8 cellular contexts compared by ENCODE assay signal in the genomic region with DNA sequence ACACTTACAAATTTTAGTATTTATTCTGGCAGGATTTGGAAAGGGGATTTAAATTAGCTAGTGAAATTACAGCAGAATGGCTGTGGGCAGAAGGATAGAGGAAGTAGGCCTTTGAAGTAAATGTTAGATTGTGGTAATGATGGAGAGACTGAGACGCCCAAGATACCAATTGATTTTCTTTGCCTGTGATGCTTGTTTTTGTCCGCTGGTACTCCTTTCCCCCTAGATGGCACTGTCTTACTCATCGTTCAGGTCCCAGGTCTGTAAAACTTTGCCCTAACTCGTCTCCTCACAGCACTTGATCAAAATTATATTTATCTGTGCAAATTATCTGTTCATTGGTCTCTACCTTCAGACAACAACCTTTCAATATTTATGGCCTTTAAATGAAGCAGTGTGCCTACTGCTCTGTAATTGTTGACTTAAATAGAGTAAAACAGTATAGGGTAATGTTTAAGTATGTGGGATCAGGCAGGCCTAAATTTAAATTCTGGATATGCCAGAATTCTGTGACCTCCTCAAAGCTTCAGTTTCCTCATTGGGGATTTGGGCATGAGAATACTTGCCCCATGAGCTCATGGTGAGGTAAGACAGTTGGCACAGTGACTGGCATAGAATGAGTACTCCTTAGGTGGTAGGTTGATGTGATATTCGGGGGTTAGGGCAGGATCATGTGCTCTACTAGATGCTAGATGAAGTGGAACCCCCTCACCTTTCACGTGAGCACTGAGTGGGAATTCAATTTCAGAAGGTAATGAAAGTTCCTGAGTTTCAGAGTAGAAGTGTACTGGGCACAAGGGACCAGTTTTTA. TPM values are rescaled to one million over a fixed set of nuclear protein-coding genes. Genes with fewer than 3 reads are reported as not detected.
DNase-seq lines count a peak whose midpoint lies in the region; ATAC-seq and TF ChIP-seq lines count a peak whose summit lies in the region.

No MANE protein-coding gene starts in this region.

- H3F3A ChIP-seq in SK-N-SH (replicated peaks; ENCODE audit: insufficient read depth): peaks cover 23% of the 10 kb centered on the region

- no peak for TF ChIP-seq POLR2A in stomach (IDR thresholded peaks at IDR 0.05)

- no peak overlapping the region for H2AFZ ChIP-seq in SK-N-SH (ENCODE audit: low read depth)

- H4K20me1 ChIP-seq in SK-N-SH (ENCODE audit: insufficient read depth): peaks cover 92% of the 10 kb centered on the region

- no peak overlapping the region for H3K4me2 ChIP-seq in SK-N-SH

- ATAC-seq in GM19395 (IDR thresholded peaks at IDR 0.05; ENCODE audit: unreplicated experiment) (peak; percentile 75), HG03280 (IDR thresholded peaks at IDR 0.05; ENCODE audit: unreplicated experiment) (peak; percentile 76), psoas muscle (peak; percentile 32 to 45 (median 38))

- H3K27me3 ChIP-seq in SK-N-SH (ENCODE audit: insufficient read depth) (no peaks in the 10 kb centered on the region), psoas muscle (ENCODE audit: insufficient read depth in 3 of 3, low read length in 2 of 3) (no peaks in the 10 kb centered on the region), stomach (no peaks in the 10 kb centered on the region)
- H3K27me3 ChIP-seq in effector memory CD4-positive, alpha-beta T cell (replicated peaks; ENCODE audit: control insufficient read depth, insufficient read depth, low read length, poor library complexity, severe bottlenecking): no peaks in the 10 kb centered on the region

- peak; percentile 16 for DNase-seq in Daoy (ENCODE audit: low read depth)
- peak; percentile 37 for DNase-seq in SK-N-SH
- DNase-seq in effector memory CD4-positive, alpha-beta T cell: peak in 2 of 3 donors; percentile 3
- no peak for DNase-seq in psoas muscle
- no peak for DNase-seq in stomach
- DNase-seq in NK-92 (lab: John Stamatoyannopoulos, UW; ENCODE audit: unreplicated experiment): no peak

- peaks cover 10 to 22% of the 10 kb centered on the region in 2 experiments; a peak in 3 of 4 replicates for H3K4me1 ChIP-seq in SK-N-SH (ENCODE audit: control insufficient read depth in 1 of 2, insufficient read depth in 2 of 2, low read depth in 1 of 2, low read length in 1 of 2)
- H3K4me1 ChIP-seq in effector memory CD4-positive, alpha-beta T cell (ENCODE audit: control insufficient read depth, insufficient read depth, low read length, poor library complexity, severe bottlenecking): peaks cover 7% of the 10 kb centered on the region
- H3K4me1 ChIP-seq in psoas muscle: peaks cover 78% of the 10 kb centered on the region
- peaks cover 40 to 97% (median 58%) of the 10 kb centered on the region in 4 donors for H3K4me1 ChIP-seq in stomach

- peak; percentile 63 for TF ChIP-seq RAD21 in SK-N-SH (IDR thresholded peaks at IDR 0.05; ENCODE audit: low read length)

- CTCF ChIA-PET in SK-N-SH (lab: Yijun Ruan, JAX): interaction anchor here (1.3 kb wide), 1 partner anchor 84 kb away, joined by 3 read pairs; no protein-coding TSS in a partner anchor

- H3K9ac ChIP-seq in SK-N-SH: no peak overlapping the region

- TF ChIP-seq EP300 in SK-N-SH (IDR thresholded peaks at IDR 0.05; ENCODE audit: borderline replicate concordance in 1 of 2, low read depth in 1 of 2, low read length in 1 of 2): no peak
- no peak for TF ChIP-seq EP300 in stomach (IDR thresholded peaks at IDR 0.05)

- peaks cover 100% of the 10 kb centered on the region for H3K79me2 ChIP-seq in SK-N-SH (ENCODE audit: insufficient read depth)

- POLR2A ChIA-PET in SK-N-SH (lab: Yijun Ruan, JAX): no interaction called here

- no peaks in the 10 kb centered on the region for H3K9me3 ChIP-seq in SK-N-SH
- H3K9me3 ChIP-seq in effector memory CD4-positive, alpha-beta T cell (ENCODE audit: control insufficient read depth, low read length): no peaks in the 10 kb centered on the region
- H3K9me3 ChIP-seq in psoas muscle: no peaks in the 10 kb centered on the region
- no peaks in the 10 kb centered on the region for H3K9me3 ChIP-seq in stomach

- H3K4me3 ChIP-seq in SK-N-SH (ENCODE audit: low read depth in 2 of 2, low read length in 1 of 2) (no peak overlapping the region), psoas muscle (no peak overlapping the region), stomach (no peak overlapping the region)
- H3K4me3 ChIP-seq in effector memory CD4-positive, alpha-beta T cell (ENCODE audit: insufficient read depth, low read depth, low read length, poor library complexity, severe bottlenecking): no peak overlapping the region

- peaks cover 0 to 3% of the 10 kb centered on the region in 2 experiments for H3K36me3 ChIP-seq in SK-N-SH (replicated peaks in 1 of 2; ENCODE audit: control insufficient read depth in 1 of 2, insufficient read depth in 2 of 2, low read length in 1 of 2)
- H3K36me3 ChIP-seq in effector memory CD4-positive, alpha-beta T cell (ENCODE audit: control insufficient read depth, insufficient read depth, low read length): no peaks in the 10 kb centered on the region
- H3K36me3 ChIP-seq in psoas muscle (ENCODE audit: insufficient read depth in 1 of 2, low read depth in 1 of 2): no peaks in the 10 kb centered on the region
- no peaks in the 10 kb centered on the region for H3K36me3 ChIP-seq in stomach

- intact Hi-C loops in psoas muscle (cut with DNase I): no loop called here
- intact Hi-C loops in stomach (cut with DNase I; ENCODE audit: low total_unique reads): no loop called here

- peak; percentile 59 for TF ChIP-seq CTCF in SK-N-SH (IDR thresholded peaks at IDR 0.05)
- peak; percentile 33 for TF ChIP-seq CTCF in psoas muscle (IDR thresholded peaks at IDR 0.05)
- no peak for TF ChIP-seq CTCF in stomach (IDR thresholded peaks at IDR 0.05)

- H3K27ac ChIP-seq in SK-N-SH (ENCODE audit: low read depth in 2 of 2, low read length in 1 of 2): peak overlapping the region; percentile 26 to 29; a peak in 2 of 4 replicates
- H3K27ac ChIP-seq in effector memory CD4-positive, alpha-beta T cell (ENCODE audit: insufficient read depth, low read length, poor library complexity, severe bottlenecking): no peak overlapping the region
- H3K27ac ChIP-seq in psoas muscle: peak overlapping the region; percentile 61
- H3K27ac ChIP-seq in stomach: peak overlapping the region in 1 of 5 donors; percentile 29

- no peaks in the 10 kb centered on the region for H3K9me2 ChIP-seq in SK-N-SH

- 62% methylated on average over 6 of the region's 6 CpGs for WGBS in SK-N-SH (ENCODE audit: low lambda C conversion rate)
- WGBS in psoas muscle, 3 donors: 36 to 53% (median 42%) methylated on average over 6 of the region's 6 CpGs
- 56 to 75% (median 68%) methylated on average over 6 of the region's 6 CpGs for WGBS in stomach, 5 donors

TF ChIP-seq in SK-N-SH, 30 proteins besides CTCF, POLR2A, EP300 and RAD21:
- TF ChIP-seq SMC3 (IDR thresholded peaks at IDR 0.05; ENCODE audit: low read depth, low read length) (peak; percentile 30; the same call in 1 of the 2 replicates), EZH2phosphoT487 (IDR thresholded peaks at IDR 0.05; ENCODE audit: borderline replicate concordance, low read depth) (no peak)

RNA-seq across cellular contexts. Expression of a gene that starts 14.7 kb away (rescaled TPM):
- 33.4 and 35.8 TPM in 2 replicates for total RNA-seq in Daoy (2014; rRNA removed; shearing (Covaris generic))
- 16.2 and 21.9 TPM in 2 replicates for polyA plus RNA-seq in SK-N-SH (2012; rRNA removed)
- 40.1 and 45.6 TPM in 2 replicates for polyA plus RNA-seq in SK-N-SH (2012; cell fraction: cytosol; rRNA removed)
- polyA plus RNA-seq in SK-N-SH (2012; cell fraction: nucleus; rRNA removed): 19.9 and 22.3 TPM in 2 replicates
- 100 to 1,000 TPM in 2 of 4 donors, 10 to 100 TPM in 2; 35.1 to 154 (median 109) TPM for total RNA-seq in psoas muscle
- 100 to 1,000 TPM; 140 to 266 (median 178) TPM for polyA plus RNA-seq in psoas muscle
- total RNA-seq in stomach: 10 to 100 TPM; 14.8 to 73.6 (median 43.2) TPM
- 10 to 100 TPM; 23.6 to 28.6 (median 24.0) TPM for polyA plus RNA-seq in stomach

RNA-seq across cellular contexts. Expression of a gene that starts 50.7 kb away (rescaled TPM):
- total RNA-seq in Daoy (2014; rRNA removed; shearing (Covaris generic)): 5.1 and 13.7 TPM in 2 replicates
- polyA plus RNA-seq in SK-N-SH (2012; rRNA removed) (25.2 and 37.4 TPM in 2 replicates), psoas muscle (1 to 10 TPM; 2.6 to 6.4 (median 5.4) TPM), stomach (1 to 10 TPM; 5.3 to 7.2 (median 5.4) TPM)
- polyA plus RNA-seq in SK-N-SH (2012; cell fraction: cytosol; rRNA removed): 34.3 and 35.8 TPM in 2 replicates
- polyA plus RNA-seq in SK-N-SH (2012; cell fraction: nucleus; rRNA removed): 13.9 and 24.5 TPM in 2 replicates
- total RNA-seq in psoas muscle (10 to 100 TPM in 1 of 4 donors, 1 to 10 TPM in 3; 5.5 to 11.7 (median 6.5) TPM), stomach (100 to 1,000 TPM in 1 of 5 donors, 10 to 100 TPM in 4; 22.2 to 160 (median 53.1) TPM)

Comparison
In these comparisons a context has a peak if more than half of its experiments do, and no peak if none do; other contexts are left out.
1. DNase-seq: peak in Daoy (single experiment), SK-N-SH (single experiment) and effector memory CD4-positive, alpha-beta T cell (2 of 3); none in psoas muscle (0 of 2), stomach (single experiment) and NK-92 (single experiment).
2. CTCF ChIP-seq: peak in SK-N-SH (single experiment) and psoas muscle (single experiment); none in stomach (0 of 7).
3. Peak in every context shown above with its lines, with median percentiles within 50 percentile points of each other: ATAC-seq.